In the genomic region with DNA sequence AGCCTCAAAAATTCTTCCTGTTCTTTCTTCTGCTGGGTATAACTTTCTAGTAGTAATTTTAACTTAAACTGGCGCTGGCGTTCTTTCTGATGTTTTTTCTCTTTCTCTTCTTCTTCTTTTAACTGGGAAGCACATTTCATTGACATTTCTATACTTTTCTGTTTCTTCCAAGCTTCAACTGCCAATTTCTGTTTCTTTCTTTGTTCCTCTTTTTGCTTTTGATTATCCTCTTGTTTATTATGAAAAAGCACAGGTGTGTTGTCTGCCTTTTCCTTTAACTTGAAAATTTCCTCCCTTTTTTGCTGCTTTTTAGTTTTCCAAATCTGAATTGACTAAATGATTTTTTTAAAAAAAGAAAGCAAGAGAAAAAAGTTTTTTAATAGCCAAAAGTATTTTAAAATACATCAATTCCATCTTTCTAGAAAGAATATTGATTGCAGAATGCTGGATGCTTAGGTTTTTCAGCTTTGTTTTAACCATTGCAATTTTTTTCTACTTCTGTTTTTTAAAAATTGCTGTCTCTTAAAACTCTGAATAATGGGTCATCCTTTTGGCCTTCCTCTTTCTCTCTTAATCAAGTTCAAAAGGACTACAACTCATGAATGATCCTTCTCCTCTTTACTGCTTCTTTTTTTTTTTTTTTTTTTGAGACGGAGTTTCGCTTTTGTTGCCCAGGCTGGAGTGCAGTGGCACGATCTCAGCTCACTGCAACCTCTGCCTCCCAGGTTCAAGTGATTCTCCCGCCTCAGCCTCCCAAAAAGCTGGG, we compare ENCODE assay signal across 1 cellular context.
TF ChIP-seq lines count a peak whose summit lies in the region.

No MANE protein-coding gene starts in this region.

TF ChIP-seq in SK-N-SH treated with all-trans-retinoic acid at 6 μM for 48 hours, 23 proteins besides CTCF, POLR2A, EP300 and RAD21 (continued from another document):
- no peak for TF ChIP-seq POU6F1 (CRISPR knock-in tag; IDR thresholded peaks at IDR 0.05; ENCODE audit: borderline replicate concordance, low read depth)
- TF ChIP-seq PPARA (CRISPR knock-in tag; IDR thresholded peaks at IDR 0.05; ENCODE audit: borderline replicate concordance): no peak
- no peak for TF ChIP-seq TCF4 (CRISPR knock-in tag; IDR thresholded peaks at IDR 0.05; ENCODE audit: borderline replicate concordance)
- no peak for TF ChIP-seq CSRNP3 (CRISPR knock-in tag; IDR thresholded peaks at IDR 0.05)
- TF ChIP-seq RARB (CRISPR knock-in tag; IDR thresholded peaks at IDR 0.05): no peak
- no peak for TF ChIP-seq ARNTL (CRISPR knock-in tag; IDR thresholded peaks at IDR 0.05; ENCODE audit: borderline replicate concordance, low read depth)
- no peak for TF ChIP-seq TOX (CRISPR knock-in tag; IDR thresholded peaks at IDR 0.05; ENCODE audit: borderline replicate concordance)
- no peak for TF ChIP-seq ESRRG (CRISPR knock-in tag; IDR thresholded peaks at IDR 0.05)
- TF ChIP-seq, protein P1, sequence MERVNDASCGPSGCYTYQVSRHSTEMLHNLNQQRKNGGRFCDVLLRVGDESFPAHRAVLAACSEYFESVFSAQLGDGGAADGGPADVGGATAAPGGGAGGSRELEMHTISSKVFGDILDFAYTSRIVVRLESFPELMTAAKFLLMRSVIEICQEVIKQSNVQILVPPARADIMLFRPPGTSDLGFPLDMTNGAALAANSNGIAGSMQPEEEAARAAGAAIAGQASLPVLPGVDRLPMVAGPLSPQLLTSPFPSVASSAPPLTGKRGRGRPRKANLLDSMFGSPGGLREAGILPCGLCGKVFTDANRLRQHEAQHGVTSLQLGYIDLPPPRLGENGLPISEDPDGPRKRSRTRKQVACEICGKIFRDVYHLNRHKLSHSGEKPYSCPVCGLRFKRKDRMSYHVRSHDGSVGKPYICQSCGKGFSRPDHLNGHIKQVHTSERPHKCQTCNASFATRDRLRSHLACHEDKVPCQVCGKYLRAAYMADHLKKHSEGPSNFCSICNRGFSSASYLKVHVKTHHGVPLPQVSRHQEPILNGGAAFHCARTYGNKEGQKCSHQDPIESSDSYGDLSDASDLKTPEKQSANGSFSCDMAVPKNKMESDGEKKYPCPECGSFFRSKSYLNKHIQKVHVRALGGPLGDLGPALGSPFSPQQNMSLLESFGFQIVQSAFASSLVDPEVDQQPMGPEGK (CRISPR knock-in tag; IDR thresholded peaks at IDR 0.05; ENCODE audit: borderline replicate concordance): no peak
- TF ChIP-seq ISL1 (CRISPR knock-in tag; IDR thresholded peaks at IDR 0.05): no peak
- TF ChIP-seq ZNF8 (CRISPR knock-in tag; IDR thresholded peaks at IDR 0.05): no peak
